ENCODE assay signal across 21 cellular contexts in the genomic region with DNA sequence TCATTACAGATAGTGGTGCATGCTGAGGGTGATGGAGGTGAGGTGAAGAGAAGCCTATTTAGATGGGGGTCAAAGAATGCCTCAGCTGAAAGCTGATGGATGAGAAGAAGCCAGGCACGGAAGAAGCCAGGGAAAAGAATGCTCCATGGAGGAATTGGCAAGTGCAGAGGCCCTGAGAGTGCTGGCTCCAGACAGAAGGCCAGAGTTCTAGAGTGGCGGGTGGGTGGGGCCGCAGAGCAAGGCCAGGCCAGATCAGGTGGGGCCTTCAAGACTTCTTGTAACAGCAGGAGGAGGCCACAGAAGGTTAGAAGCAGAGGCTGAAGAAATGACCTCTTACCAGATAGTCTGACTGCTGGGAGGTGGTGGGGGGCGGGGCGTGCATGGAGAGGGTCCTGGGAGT. TPM values are rescaled to one million over a fixed set of nuclear protein-coding genes. Genes with fewer than 3 reads are reported as not detected.
A peak's percentile ranks its signal among the peaks of the same experiment; 100 is the strongest.
DNase-seq lines count a peak whose midpoint lies in the region; ATAC-seq, FAIRE-seq and TF ChIP-seq lines count a peak whose summit lies in the region.
"Had no signal": no experiment of that assay in that cellular context is flagged by ENCODE, and none has a peak within 500 bp of the region (broad histone marks: within the 10 kb centered on the region; RNA-seq: fewer than 3 reads in every experiment).

No MANE protein-coding gene starts in this region.

- TF ChIP-seq CTCF in activated CD8-positive, alpha-beta T cell treated with anti-CD3 and anti-CD28 coated beads for 36 hours (IDR thresholded peaks at IDR 0.05), result no peak
- TF ChIP-seq CTCF in astrocyte (IDR thresholded peaks at IDR 0.05; ENCODE audit: insufficient read depth, low read depth, low read length) (no peak), gastrocnemius medialis (IDR thresholded peaks at IDR 0.05 in 4 of 5, conservative IDR thresholded peaks at IDR 0.05 in 1 of 5) (no peak), endothelial cell (IDR thresholded peaks at IDR 0.05; ENCODE audit: unreplicated experiment) (no peak)

- H3K4me1 Mint-ChIP-seq in activated CD8-positive, alpha-beta T cell treated with anti-CD3 and anti-CD28 coated beads, Interleukin-2, amount 10 ng/mL, durations not matched to agents 7 days and 5 days (ENCODE audit: low read depth), result no peaks in the 10 kb centered on the region
- H3K4me1 Mint-ChIP-seq in activated CD8-positive, alpha-beta T cell treated with anti-CD3 and anti-CD28 coated beads for 36 hours (ENCODE audit: low read depth), result no peaks in the 10 kb centered on the region
- H3K4me1 Mint-ChIP-seq in astrocyte (ENCODE audit: low read depth, unreplicated experiment) (peaks cover 6% of the 10 kb centered on the region), endothelial cell (ENCODE audit: unreplicated experiment) (peaks cover 27% of the 10 kb centered on the region)
- no peaks in the 10 kb centered on the region for H3K4me1 Mint-ChIP-seq in activated T-helper 1 cell treated with anti-CD3 and anti-CD28 coated beads, Interleukin-12 subunit alpha, Interleukin-12 subunit beta, Interleukin-2, Interleukin-4 antibody, amounts not matched to agents 30 ng/mL and 10 ng/mL and 1 ng/mL, durations not matched to agents 14 hours and 24 hours and 36 hours (ENCODE audit: low read depth)

- CTCF ChIA-PET in activated CD8-positive, alpha-beta T cell treated with anti-CD3 and anti-CD28 coated beads, Interleukin-2, amount 10 ng/mL, durations not matched to agents 7 days and 5 days (lab: Charles Lee), result no interaction called here
- CTCF ChIA-PET in activated CD8-positive, alpha-beta T cell treated with anti-CD3 and anti-CD28 coated beads for 36 hours (lab: Charles Lee), result interaction anchor here (1.0 kb wide), 1 partner anchor 10 kb away, joined by 3 read pairs; no protein-coding TSS in a partner anchor

- intact Hi-C loops in activated CD8-positive, alpha-beta T cell treated with anti-CD3 and anti-CD28 coated beads for 36 hours (cut with micrococcal nuclease), result no loop called here
- intact Hi-C loops in gastrocnemius medialis (cut with DNase I; ENCODE audit: low total_unique reads) (no loop called here), Right ventricle myocardium superior (cut with DNase I) (no loop called here)
- intact Hi-C loops in activated T-helper 1 cell treated with anti-CD3 and anti-CD28 coated beads, Interleukin-12 subunit alpha, Interleukin-12 subunit beta, Interleukin-2, Interleukin-4 antibody, amounts not matched to agents 30 ng/mL and 10 ng/mL and 1 ng/mL, durations not matched to agents 14 hours and 24 hours and 36 hours (cut with micrococcal nuclease), result no loop called here

- H3K79me2 ChIP-seq in astrocyte (ENCODE audit: insufficient read depth, low read length), result no peaks in the 10 kb centered on the region

- ATAC-seq in activated CD8-positive, alpha-beta T cell treated with anti-CD3 and anti-CD28 coated beads, Interleukin-2, amount 10 ng/mL, durations not matched to agents 7 days and 5 days, result no peak
- ATAC-seq in activated CD8-positive, alpha-beta T cell treated with anti-CD3 and anti-CD28 coated beads for 36 hours, result no peak
- ATAC-seq in gastrocnemius medialis (no peak), Right ventricle myocardium superior (ENCODE audit: poor library complexity) (no peak)

- H3K4me3 ChIP-seq in astrocyte (ENCODE audit: insufficient read depth, low read depth, low read length), result no peak overlapping the region
- no peak overlapping the region for H3K4me3 ChIP-seq in gastrocnemius medialis

- peaks cover 4% of the 10 kb centered on the region for H4K20me1 ChIP-seq in astrocyte (ENCODE audit: insufficient read depth, low read length)

- no peak overlapping the region for H3K4me2 ChIP-seq in astrocyte (ENCODE audit: low read length)

- H3K27me3 ChIP-seq in astrocyte (ENCODE audit: insufficient read depth, low read length) (no peaks in the 10 kb centered on the region), gastrocnemius medialis (no peaks in the 10 kb centered on the region)
- H3K27me3 ChIP-seq: BE2C had no signal

- H3K27ac ChIP-seq in astrocyte (ENCODE audit: low read depth, low read length) (no peak overlapping the region), gastrocnemius medialis (peak overlapping the region; percentile 94 to 98 (median 95))
- H3K27ac ChIP-seq: 22Rv1 had no signal

- in situ Hi-C loops in gastrocnemius medialis (cut with MboI; ENCODE audit: low sequenced_read_pairs in 4 of 4), result loop anchor here in 2 of 4 donors (25.0 kb wide), 1 partner anchor 127 kb away; no protein-coding TSS in a partner anchor

- no peaks in the 10 kb centered on the region for H3K9me3 ChIP-seq in astrocyte (ENCODE audit: insufficient read depth, low read depth, low read length)
- no peaks in the 10 kb centered on the region for H3K9me3 ChIP-seq in gastrocnemius medialis
- H3K9me3 ChIP-seq: BE2C had no signal

- TF ChIP-seq POLR2A in gastrocnemius medialis (IDR thresholded peaks at IDR 0.05), result no peak

- H3K27ac Mint-ChIP-seq in activated CD8-positive, alpha-beta T cell treated with anti-CD3 and anti-CD28 coated beads, Interleukin-2, amount 10 ng/mL, durations not matched to agents 7 days and 5 days, result peak overlapping the region; percentile 1
- no peak overlapping the region for H3K27ac Mint-ChIP-seq in activated CD8-positive, alpha-beta T cell treated with anti-CD3 and anti-CD28 coated beads for 36 hours
- H3K27ac Mint-ChIP-seq in astrocyte (ENCODE audit: unreplicated experiment), result peak overlapping the region; percentile 70
- no peak overlapping the region for H3K27ac Mint-ChIP-seq in endothelial cell (ENCODE audit: unreplicated experiment)
- no peak overlapping the region for H3K27ac Mint-ChIP-seq in activated T-helper 1 cell treated with anti-CD3 and anti-CD28 coated beads, Interleukin-12 subunit alpha, Interleukin-12 subunit beta, Interleukin-2, Interleukin-4 antibody, amounts not matched to agents 30 ng/mL and 10 ng/mL and 1 ng/mL, durations not matched to agents 14 hours and 24 hours and 36 hours

- DNase-seq in activated CD8-positive, alpha-beta T cell treated with anti-CD3 and anti-CD28 coated beads, Interleukin-2, amount 10 ng/mL, durations not matched to agents 7 days and 5 days, result no peak
- DNase-seq in activated CD8-positive, alpha-beta T cell treated with anti-CD3 and anti-CD28 coated beads for 36 hours, result no peak
- no peak for DNase-seq in astrocyte (ENCODE audit: low read depth)
- no peak for DNase-seq in gastrocnemius medialis
- no peak for DNase-seq in endothelial cell (ENCODE audit: low spot score)
- DNase-seq in activated T-helper 1 cell treated with anti-CD3 and anti-CD28 coated beads, Interleukin-12 subunit alpha, Interleukin-12 subunit beta, Interleukin-2, Interleukin-4 antibody, amounts not matched to agents 30 ng/mL and 10 ng/mL and 1 ng/mL, durations not matched to agents 14 hours and 24 hours and 36 hours (ENCODE audit: low spot score), result no peak
- DNase-seq in Right ventricle myocardium superior, result no peak
- DNase-seq: BE2C, KBM-7, MM.1S, NCI-H2029, NCI-H446, NCI-H524 treated with DMSO at 0.1 percent for 48 hours, NCI-H774, RPMI8226, SHP77 had no signal

- FAIRE-seq in astrocyte (lab: Jason Lieb, UNC), result no peak
- FAIRE-seq: D721Med, GM18507, H54, HTR-8/SVneo had no signal

- H3K27me3 Mint-ChIP-seq in activated CD8-positive, alpha-beta T cell treated with anti-CD3 and anti-CD28 coated beads, Interleukin-2, amount 10 ng/mL, durations not matched to agents 7 days and 5 days (ENCODE audit: low read depth), result no peaks in the 10 kb centered on the region
- no peaks in the 10 kb centered on the region for H3K27me3 Mint-ChIP-seq in activated CD8-positive, alpha-beta T cell treated with anti-CD3 and anti-CD28 coated beads for 36 hours
- H3K27me3 Mint-ChIP-seq in astrocyte (ENCODE audit: low read depth, unreplicated experiment) (peaks cover 5% of the 10 kb centered on the region), endothelial cell (ENCODE audit: unreplicated experiment) (peaks cover 5% of the 10 kb centered on the region)
- peaks cover 11% of the 10 kb centered on the region for H3K27me3 Mint-ChIP-seq in activated T-helper 1 cell treated with anti-CD3 and anti-CD28 coated beads, Interleukin-12 subunit alpha, Interleukin-12 subunit beta, Interleukin-2, Interleukin-4 antibody, amounts not matched to agents 30 ng/mL and 10 ng/mL and 1 ng/mL, durations not matched to agents 14 hours and 24 hours and 36 hours (ENCODE audit: insufficient read depth)

- no peaks in the 10 kb centered on the region for H3K9me3 Mint-ChIP-seq in activated CD8-positive, alpha-beta T cell treated with anti-CD3 and anti-CD28 coated beads, Interleukin-2, amount 10 ng/mL, durations not matched to agents 7 days and 5 days (ENCODE audit: insufficient read depth)
- H3K9me3 Mint-ChIP-seq in activated CD8-positive, alpha-beta T cell treated with anti-CD3 and anti-CD28 coated beads for 36 hours, result no peaks in the 10 kb centered on the region
- H3K9me3 Mint-ChIP-seq in astrocyte (ENCODE audit: unreplicated experiment) (no peaks in the 10 kb centered on the region), endothelial cell (ENCODE audit: unreplicated experiment) (no peaks in the 10 kb centered on the region)
- H3K9me3 Mint-ChIP-seq in activated T-helper 1 cell treated with anti-CD3 and anti-CD28 coated beads, Interleukin-12 subunit alpha, Interleukin-12 subunit beta, Interleukin-2, Interleukin-4 antibody, amounts not matched to agents 30 ng/mL and 10 ng/mL and 1 ng/mL, durations not matched to agents 14 hours and 24 hours and 36 hours, result no peaks in the 10 kb centered on the region

- H2AFZ ChIP-seq in astrocyte (ENCODE audit: low read depth, low read length), result no peak overlapping the region

- peaks cover 13% of the 10 kb centered on the region for H3K4me1 ChIP-seq in astrocyte (ENCODE audit: insufficient read depth, low read length)
- peaks cover 84 to 90% of the 10 kb centered on the region in 2 donors for H3K4me1 ChIP-seq in gastrocnemius medialis
- H3K4me1 ChIP-seq: BE2C had no signal

- no peaks in the 10 kb centered on the region for H3K36me3 Mint-ChIP-seq in activated CD8-positive, alpha-beta T cell treated with anti-CD3 and anti-CD28 coated beads, Interleukin-2, amount 10 ng/mL, durations not matched to agents 7 days and 5 days (ENCODE audit: low read depth)
- no peaks in the 10 kb centered on the region for H3K36me3 Mint-ChIP-seq in activated CD8-positive, alpha-beta T cell treated with anti-CD3 and anti-CD28 coated beads for 36 hours (ENCODE audit: low read depth)
- H3K36me3 Mint-ChIP-seq in astrocyte (ENCODE audit: low read depth, unreplicated experiment), result peaks cover 4% of the 10 kb centered on the region
- peaks cover 9% of the 10 kb centered on the region for H3K36me3 Mint-ChIP-seq in endothelial cell (ENCODE audit: low read depth, unreplicated experiment)
- H3K36me3 Mint-ChIP-seq in activated T-helper 1 cell treated with anti-CD3 and anti-CD28 coated beads, Interleukin-12 subunit alpha, Interleukin-12 subunit beta, Interleukin-2, Interleukin-4 antibody, amounts not matched to agents 30 ng/mL and 10 ng/mL and 1 ng/mL, durations not matched to agents 14 hours and 24 hours and 36 hours (ENCODE audit: low read depth), result no peaks in the 10 kb centered on the region

- H3K36me3 ChIP-seq in astrocyte (ENCODE audit: insufficient read depth, low read length) (no peaks in the 10 kb centered on the region), gastrocnemius medialis (no peaks in the 10 kb centered on the region)
- H3K36me3 ChIP-seq: BE2C had no signal

- H3K4me3 Mint-ChIP-seq in activated CD8-positive, alpha-beta T cell treated with anti-CD3 and anti-CD28 coated beads, Interleukin-2, amount 10 ng/mL, durations not matched to agents 7 days and 5 days, result no peak overlapping the region
- no peak overlapping the region for H3K4me3 Mint-ChIP-seq in activated CD8-positive, alpha-beta T cell treated with anti-CD3 and anti-CD28 coated beads for 36 hours
- H3K4me3 Mint-ChIP-seq in astrocyte (ENCODE audit: unreplicated experiment), result no peak overlapping the region
- no peak overlapping the region for H3K4me3 Mint-ChIP-seq in endothelial cell (ENCODE audit: unreplicated experiment)
- H3K4me3 Mint-ChIP-seq in activated T-helper 1 cell treated with anti-CD3 and anti-CD28 coated beads, Interleukin-12 subunit alpha, Interleukin-12 subunit beta, Interleukin-2, Interleukin-4 antibody, amounts not matched to agents 30 ng/mL and 10 ng/mL and 1 ng/mL, durations not matched to agents 14 hours and 24 hours and 36 hours, result no peak overlapping the region

- POLR2A ChIA-PET in activated CD8-positive, alpha-beta T cell treated with anti-CD3 and anti-CD28 coated beads, Interleukin-2, amount 10 ng/mL, durations not matched to agents 7 days and 5 days (lab: Charles Lee), result no interaction called here
- POLR2A ChIA-PET in activated CD8-positive, alpha-beta T cell treated with anti-CD3 and anti-CD28 coated beads for 36 hours (lab: Charles Lee), result interaction anchor here (0.7 kb wide), 1 partner anchor 30 kb away, joined by 3 read pairs; no protein-coding TSS in a partner anchor

- no peak overlapping the region for H3K9ac ChIP-seq in astrocyte (ENCODE audit: low read length)

RNA-seq across cellular contexts. Expression of a gene that starts 7.3 kb away (rescaled TPM):
- 1 to 10 TPM; 2.6 TPM for total RNA-seq in activated CD8-positive, alpha-beta T cell treated with anti-CD3 and anti-CD28 coated beads, Interleukin-2, amount 10 ng/mL, durations not matched to agents 7 days and 5 days
- under 1 TPM; 0.76 to 0.90 TPM for total RNA-seq in activated CD8-positive, alpha-beta T cell treated with anti-CD3 and anti-CD28 coated beads for 36 hours
- total RNA-seq in astrocyte (4.9 and 5.4 TPM in 2 replicates), gastrocnemius medialis (10 to 100 TPM; 41.0 to 68.5 (median 61.3) TPM), endothelial cell (ENCODE audit: unreplicated experiment) (12.6 TPM), Right ventricle myocardium superior (10.0 TPM)
- 0.91 and 1.5 TPM in 2 replicates for total RNA-seq in activated T-helper 1 cell treated with anti-CD3 and anti-CD28 coated beads, Interleukin-12 subunit alpha, Interleukin-12 subunit beta, Interleukin-2, Interleukin-4 antibody, amounts not matched to agents 30 ng/mL and 10 ng/mL and 1 ng/mL, durations not matched to agents 14 hours and 24 hours and 36 hours

Comparison
In these comparisons a context has a peak if more than half of its experiments do, and no peak if none do; other contexts are left out.
1. H3K27ac Mint-ChIP-seq: peak in activated CD8-positive, alpha-beta T cell treated with anti-CD3 and anti-CD28 coated beads, Interleukin-2, amount 10 ng/mL, durations not matched to agents 7 days and 5 days (single experiment) and astrocyte (single experiment); none in activated CD8-positive, alpha-beta T cell treated with anti-CD3 and anti-CD28 coated beads for 36 hours (single experiment), endothelial cell (single experiment) and activated T-helper 1 cell treated with anti-CD3 and anti-CD28 coated beads, Interleukin-12 subunit alpha, Interleukin-12 subunit beta, Interleukin-2, Interleukin-4 antibody, amounts not matched to agents 30 ng/mL and 10 ng/mL and 1 ng/mL, durations not matched to agents 14 hours and 24 hours and 36 hours (single experiment).